Comparison of ENCODE assay signal across 29 cellular contexts in genomic region chr2:143870696-143871095, GRCh38.
"Had no signal": no experiment of that assay in that cellular context is flagged by ENCODE, and none has a peak within 500 bp of the region (broad histone marks: within the 10 kb centered on the region; RNA-seq: fewer than 3 reads in every experiment).

No MANE protein-coding gene starts in this region.

- H3K27ac ChIP-seq: ascending aorta, cardiac muscle cell, VCaP had no signal

- H3K27me3 ChIP-seq: ascending aorta, cardiac muscle cell had no signal

- H3K36me3 ChIP-seq: ascending aorta, cardiac muscle cell had no signal

- ATAC-seq: activated CD8-positive, alpha-beta T cell treated with anti-CD3 and anti-CD28 coated beads for 36 hours; activated naive CD8-positive, alpha-beta T cell treated with anti-CD3 and anti-CD28 coated beads, Interleukin-2, amount 50 U/mL, for 24 hours; activated T-cell treated with anti-CD3 and anti-CD28 coated beads, Interleukin-2, amount 50 U/mL, for 4 hours; activated T-cell treated with anti-CD3 and anti-CD28 coated beads, Interleukin-2, amount 50 U/mL, for 72 hours; activated T-helper 17 cell treated with anti-CD3 and anti-CD28 coated beads, Interleukin-2, amount 50 U/mL, for 72 hours had no signal

- H3K4me3 ChIP-seq: ascending aorta, cardiac muscle cell had no signal

- DNase-seq: activated B cell treated with CpG ODN at 0.5 μM for 24 hours; activated CD4-positive, alpha-beta memory T cell treated with anti-CD3 and anti-CD28 coated beads for 36 hours; activated CD4-positive, alpha-beta T cell treated with anti-CD3 and anti-CD28 coated beads for 4 hours; activated CD4-positive, alpha-beta T cell treated with anti-CD3 and anti-CD28 coated beads, Interleukin-2, amount 10 ng/mL, durations not matched to agents 24 days and 14 days; activated CD4-positive, alpha-beta T cell treated with anti-CD3 and anti-CD28 coated beads, Interleukin-2, amount 50 U/mL, for 1 hour; activated CD4-positive, alpha-beta T cell treated with anti-CD3 and anti-CD28 coated beads, Interleukin-2, amount 50 U/mL, for 4 hours; activated CD4-positive, CD25-positive, alpha-beta regulatory T cell treated with anti-CD3 and anti-CD28 coated beads, Interleukin-2, amount 50 U/mL, for 72 hours; activated CD8-positive, alpha-beta memory T cell treated with anti-CD3 and anti-CD28 coated beads, Interleukin-2, amount 50 U/mL, for 4 hours; activated CD8-positive, alpha-beta T cell treated with anti-CD3 and anti-CD28 coated beads for 36 hours; activated effector memory CD4-positive, alpha-beta T cell treated with anti-CD3 and anti-CD28 coated beads, Interleukin-2, amount 50 U/mL, for 16 hours; activated gamma-delta T cell treated with Interleukin-2 at 50 U/mL for 16 hours; activated naive CD4-positive, alpha-beta T cell treated with anti-CD3 and anti-CD28 coated beads, Interleukin-2, amount 10 ng/mL, durations not matched to agents 7 days and 5 days; activated naive CD4-positive, alpha-beta T cell treated with Interleukin-2 at 50 U/mL for 16 hours; activated naive CD8-positive, alpha-beta T cell treated with anti-CD3 and anti-CD28 coated beads, Interleukin-2, amount 10 ng/mL, durations not matched to agents 7 days and 5 days; activated naive CD8-positive, alpha-beta T cell treated with anti-CD3 and anti-CD28 coated beads, Interleukin-2, amount 50 U/mL, for 24 hours; activated T-cell treated with anti-CD3 and anti-CD28 coated beads for 4 hours; activated T-cell treated with anti-CD3 and anti-CD28 coated beads, Interleukin-2, amount 50 U/mL, for 1 hour; activated T-cell treated with anti-CD3 and anti-CD28 coated beads, Interleukin-2, amount 50 U/mL, for 4 hours; activated T-cell treated with anti-CD3 and anti-CD28 coated beads, Interleukin-2, amount 50 U/mL, for 72 hours; amygdala; anterior cingulate cortex; caudate nucleus; cerebellar nuclear complex; T-helper 2 cell; T-helper 9 cell had no signal

- H3K4me1 ChIP-seq: ascending aorta had no signal
